Comparison of ENCODE assay signal across 2 cellular contexts in genomic region chr12:49111206-49111605, GRCh38.
TF ChIP-seq lines count a peak whose summit lies in the region.

No MANE protein-coding gene starts in this region.

TF ChIP-seq in A549, 52 proteins besides CTCF, POLR2A, EP300 and RAD21:
- TF ChIP-seq TFCP2L1 (CRISPR knock-in tag; IDR thresholded peaks at IDR 0.05) (0 out of 2 replicates have a peak, but pooled peaks have one; percentile 22), PHF8 (IDR thresholded peaks at IDR 0.05; ENCODE audit: borderline replicate concordance, low read depth) (no peak)

TF ChIP-seq in HCT116, 20 proteins besides CTCF, POLR2A, EP300 and RAD21:
- no peak for TF ChIP-seq ZFX (IDR thresholded peaks at IDR 0.05)
- no peak for TF ChIP-seq EGR1 (IDR thresholded peaks at IDR 0.05; ENCODE audit: low read depth)
- TF ChIP-seq EZH2 (IDR thresholded peaks at IDR 0.05), result no peak
- TF ChIP-seq FOSL1 (IDR thresholded peaks at IDR 0.05; ENCODE audit: low read depth), result no peak
- no peak for TF ChIP-seq YY1 (IDR thresholded peaks at IDR 0.05; ENCODE audit: extremely low read depth, insufficient replicate concordance, low read depth, low read length)
- no peak for TF ChIP-seq REST (IDR thresholded peaks at IDR 0.05; ENCODE audit: low read depth)
- no peak for TF ChIP-seq CBX3 (IDR thresholded peaks at IDR 0.05; ENCODE audit: low read depth)
- no peak for TF ChIP-seq JUND (IDR thresholded peaks at IDR 0.05)
- TF ChIP-seq MAX (IDR thresholded peaks at IDR 0.05), result no peak
- TF ChIP-seq SRF (IDR thresholded peaks at IDR 0.05; ENCODE audit: low read depth), result no peak
- TF ChIP-seq SIN3A (IDR thresholded peaks at IDR 0.05; ENCODE audit: low read depth), result no peak
- no peak for TF ChIP-seq SP1 (IDR thresholded peaks at IDR 0.05; ENCODE audit: low read depth)
TF ChIP-seq in HCT116: peak in this region for 0.
